32 cellular contexts compared by ENCODE assay signal in the genomic region with DNA sequence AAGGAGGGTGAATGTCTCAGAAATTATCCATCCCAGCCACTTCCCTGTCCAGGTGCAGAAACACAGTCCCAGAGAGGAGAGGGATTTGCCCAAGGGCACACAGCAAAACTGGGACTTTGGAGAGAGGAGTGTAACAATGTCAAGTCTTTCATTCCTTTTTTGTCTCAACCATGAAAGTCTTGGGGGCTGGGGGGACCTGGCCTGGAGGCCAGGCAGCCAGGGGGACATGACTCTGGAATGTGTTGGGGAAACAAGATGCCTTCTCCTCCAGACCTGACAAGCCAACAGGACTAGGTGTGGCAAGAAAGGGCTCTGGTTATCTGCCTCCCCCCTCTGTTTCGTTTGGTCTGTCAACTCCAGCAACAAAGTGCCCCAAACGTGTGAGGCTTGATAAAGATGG. TPM values are rescaled to one million over a fixed set of nuclear protein-coding genes. Genes with fewer than 3 reads are reported as not detected.
"Had no signal": no experiment of that assay in that cellular context is flagged by ENCODE, and none has a peak within 500 bp of the region (broad histone marks: within the 10 kb centered on the region; RNA-seq: fewer than 3 reads in every experiment).

No MANE protein-coding gene starts in this region.

- H3K27ac ChIP-seq: brain microvascular endothelial cell, epithelial cell of prostate, gastrocnemius medialis, heart left ventricle had no signal

- H3K4me1 ChIP-seq: gastrocnemius medialis, heart left ventricle had no signal

- DNase-seq: activated CD4-positive, alpha-beta memory T cell treated with anti-CD3 and anti-CD28 coated beads for 36 hours; activated CD4-positive, alpha-beta T cell treated with anti-CD3 and anti-CD28 coated beads for 36 hours; activated CD4-positive, alpha-beta T cell treated with anti-CD3 and anti-CD28 coated beads, Interleukin-2, amount 10 ng/mL, durations not matched to agents 24 days and 14 days; activated CD4-positive, CD25-positive, alpha-beta regulatory T cell; activated CD4-positive, CD25-positive, alpha-beta regulatory T cell treated with anti-CD3 and anti-CD28 coated beads, Interleukin-2, amount 50 U/mL, for 72 hours; activated CD8-positive, alpha-beta T cell treated with anti-CD3 and anti-CD28 coated beads, Interleukin-2, amount 10 ng/mL, durations not matched to agents 7 days and 5 days; activated effector memory CD4-positive, alpha-beta T cell treated with Interleukin-2 at 50 U/mL for 16 hours; activated gamma-delta T cell treated with Interleukin-2 at 50 U/mL for 16 hours; activated naive CD4-positive, alpha-beta T cell treated with anti-CD3 and anti-CD28 coated beads, Interleukin-2, amount 50 U/mL, for 16 hours; activated naive CD4-positive, alpha-beta T cell treated with Interleukin-2 at 50 U/mL for 16 hours; activated T-cell treated with anti-CD3 and anti-CD28 coated beads, Interleukin-2, amount 50 U/mL, for 4 hours; amniotic stem cell; anterior cingulate cortex; brain microvascular endothelial cell; cortex of kidney; dermis blood vessel endothelial cell; effector CD4-positive, alpha-beta T cell; effector memory CD8-positive, alpha-beta T cell; foreskin fibroblast; gastrocnemius medialis; glutamatergic neuron; heart left ventricle; T-helper 2 cell had no signal

- H3K9me3 ChIP-seq: gastrocnemius medialis, heart left ventricle had no signal

- H3K36me3 ChIP-seq: brain microvascular endothelial cell, gastrocnemius medialis, heart left ventricle had no signal

- H3K4me3 ChIP-seq: gastrocnemius medialis, heart left ventricle had no signal

- ATAC-seq: activated CD4-positive, alpha-beta T cell treated with anti-CD3 and anti-CD28 coated beads for 36 hours; activated CD8-positive, alpha-beta T cell treated with anti-CD3 and anti-CD28 coated beads, Interleukin-2, amount 10 ng/mL, durations not matched to agents 7 days and 5 days; activated T-cell treated with anti-CD3 and anti-CD28 coated beads, Interleukin-2, amount 50 U/mL, for 4 hours; activated T-helper 17 cell treated with anti-CD3 and anti-CD28 coated beads, Interleukin-2, amount 50 U/mL, for 72 hours; effector memory CD8-positive, alpha-beta T cell; esophagus mucosa; gastrocnemius medialis; heart left ventricle had no signal

RNA-seq across cellular contexts. Expression of a gene that starts 13.9 kb away (rescaled TPM):
- total RNA-seq: activated CD4-positive, alpha-beta memory T cell treated with anti-CD3 and anti-CD28 coated beads for 36 hours; activated CD4-positive, alpha-beta T cell treated with anti-CD3 and anti-CD28 coated beads for 36 hours; activated CD4-positive, alpha-beta T cell treated with anti-CD3 and anti-CD28 coated beads, Interleukin-2, amount 10 ng/mL, durations not matched to agents 24 days and 14 days; activated CD8-positive, alpha-beta T cell treated with anti-CD3 and anti-CD28 coated beads, Interleukin-2, amount 10 ng/mL, durations not matched to agents 7 days and 5 days; activated T-cell treated with anti-CD3 and anti-CD28 coated beads, Interleukin-2, amount 50 U/mL, for 4 hours; activated T-helper 17 cell treated with anti-CD3 and anti-CD28 coated beads, Interleukin-2, amount 50 U/mL, for 72 hours; astrocyte; bronchial epithelial cell; cerebellum; dermis blood vessel endothelial cell; endothelial cell of umbilical vein; esophagus mucosa; gastrocnemius medialis; T-helper 1 cell treated with Interleukin-12 subunit alpha and Interleukin-12 subunit beta and Interleukin-4 antibody, amounts not matched to agents 30 ng/mL and 1 ng/mL, for 36 hours had no signal
- polyA plus RNA-seq: adipose tissue, endothelial cell of umbilical vein had no signal
